1 cellular context compared by ENCODE assay signal in the genomic region with DNA sequence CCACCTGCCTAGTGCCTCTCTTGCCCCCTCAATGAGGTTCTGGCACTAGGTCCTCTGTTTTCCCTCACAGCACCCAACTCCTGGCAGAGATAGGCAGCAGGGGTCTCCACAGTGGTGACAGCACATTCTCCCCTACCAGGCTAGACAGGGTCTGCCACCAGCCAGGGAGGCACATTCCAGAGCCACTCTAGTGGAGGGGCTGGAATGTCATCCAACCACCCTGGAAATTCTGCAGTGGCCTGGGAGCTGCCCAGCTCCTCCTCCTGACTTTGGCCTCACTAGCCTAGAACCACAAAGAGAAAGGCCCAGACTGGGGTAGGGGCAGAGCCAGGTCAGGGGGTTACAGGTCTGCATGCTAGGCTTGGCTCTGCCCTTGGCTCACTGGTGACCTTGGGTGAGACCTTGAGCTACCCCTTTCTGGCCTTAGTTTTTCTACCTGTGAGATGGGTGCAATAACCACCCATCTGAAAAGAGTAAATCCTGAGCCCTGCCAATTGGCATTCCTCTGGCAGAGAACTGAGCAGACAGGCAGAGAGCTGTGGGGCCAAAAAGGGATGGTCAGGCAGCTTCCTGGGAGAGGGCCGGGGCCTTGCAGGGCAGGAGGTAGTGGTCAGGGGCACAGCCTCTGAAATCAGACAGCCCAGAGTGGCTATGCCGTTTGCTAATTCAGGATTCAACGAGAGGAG.
TF ChIP-seq lines count a peak whose summit lies in the region.

No MANE protein-coding gene starts in this region.

TF ChIP-seq in GM23338, 12 proteins besides CTCF, POLR2A, EP300 and RAD21 (continued from another document):
- no peak for TF ChIP-seq REST (IDR thresholded peaks at IDR 0.05; ENCODE audit: unreplicated experiment)
- no peak for TF ChIP-seq EZH2 (IDR thresholded peaks at IDR 0.05; ENCODE audit: low read depth, unreplicated experiment)
- no peak for TF ChIP-seq CREB1 (CRISPR knock-in tag; IDR thresholded peaks at IDR 0.05; ENCODE audit: low read depth)
